Comparison of ENCODE assay signal across 9 cellular contexts in genomic region chr9:137087409-137087925, GRCh38. TPM values are rescaled to one million over a fixed set of nuclear protein-coding genes. Genes with fewer than 3 reads are reported as not detected.
DNase-seq lines count a peak whose midpoint lies in the region; ATAC-seq and TF ChIP-seq lines count a peak whose summit lies in the region.
"Had no signal": no experiment of that assay in that cellular context is flagged by ENCODE, and none has a peak within 500 bp of the region (broad histone marks: within the 10 kb centered on the region; RNA-seq: fewer than 3 reads in every experiment).

No MANE protein-coding gene starts in this region.

- H3K4me1 ChIP-seq in esophagus squamous epithelium = peaks cover 50 to 74% (median 53%) of the 10 kb centered on the region in 3 donors
- H3K4me1 ChIP-seq in psoas muscle = peaks cover 8% of the 10 kb centered on the region

- H3K27me3 Mint-ChIP-seq in activated CD4-positive, alpha-beta T cell treated with anti-CD3 and anti-CD28 coated beads, Interleukin-2, amount 10 ng/mL, durations not matched to agents 24 days and 14 days = peaks cover 3% of the 10 kb centered on the region

- H3K4me3 Mint-ChIP-seq in activated CD4-positive, alpha-beta T cell treated with anti-CD3 and anti-CD28 coated beads, Interleukin-2, amount 10 ng/mL, durations not matched to agents 24 days and 14 days = peak overlapping the region; percentile 90

- intact Hi-C loops in activated CD4-positive, alpha-beta T cell treated with anti-CD3 and anti-CD28 coated beads, Interleukin-2, amount 10 ng/mL, durations not matched to agents 24 days and 14 days (cut with micrococcal nuclease) = loop anchor here (1.0 to 2.0 kb wide), 3 partner anchors 8 to 27 kb away; partner anchors contain the start of genes DPP7 and SAPCD2
- intact Hi-C loops in esophagus squamous epithelium (cut with DNase I) (no loop called here), psoas muscle (cut with DNase I) (no loop called here)

- TF ChIP-seq CTCF in esophagus squamous epithelium (IDR thresholded peaks at IDR 0.05) (no peak), psoas muscle (IDR thresholded peaks at IDR 0.05) (no peak)

- TF ChIP-seq POLR2A in esophagus squamous epithelium (IDR thresholded peaks at IDR 0.05) = no peak

- H3K9ac ChIP-seq in SK-N-MC (ENCODE audit: insufficient read length) = peak overlapping the region; percentile 83

- peaks cover 35% of the 10 kb centered on the region for H3K4me1 Mint-ChIP-seq in activated CD4-positive, alpha-beta T cell treated with anti-CD3 and anti-CD28 coated beads, Interleukin-2, amount 10 ng/mL, durations not matched to agents 24 days and 14 days

- H3K27ac Mint-ChIP-seq in activated CD4-positive, alpha-beta T cell treated with anti-CD3 and anti-CD28 coated beads, Interleukin-2, amount 10 ng/mL, durations not matched to agents 24 days and 14 days = peak overlapping the region; percentile 91

- no peaks in the 10 kb centered on the region for H3K9me3 Mint-ChIP-seq in activated CD4-positive, alpha-beta T cell treated with anti-CD3 and anti-CD28 coated beads, Interleukin-2, amount 10 ng/mL, durations not matched to agents 24 days and 14 days

- H3K4me3 ChIP-seq in SK-N-MC (peak overlapping the region; percentile 91), esophagus squamous epithelium (peak overlapping the region; percentile 69 to 93 (median 84)), psoas muscle (peak overlapping the region; percentile 97)

- H3K27ac ChIP-seq in SK-N-MC (peak overlapping the region; percentile 22; the same call in 1 of the 2 replicates), esophagus squamous epithelium (peak overlapping the region; percentile 90 to 99 (median 98)), psoas muscle (peak overlapping the region; percentile 91)

- H3K27me3 ChIP-seq in esophagus squamous epithelium (no peaks in the 10 kb centered on the region), psoas muscle (ENCODE audit: insufficient read depth in 3 of 3, low read length in 2 of 3) (no peaks in the 10 kb centered on the region)

- ATAC-seq in psoas muscle = no peak
- ATAC-seq in HG02623 (IDR thresholded peaks at IDR 0.05; ENCODE audit: unreplicated experiment) = no peak

- peaks cover 20% of the 10 kb centered on the region for H3K36me3 Mint-ChIP-seq in activated CD4-positive, alpha-beta T cell treated with anti-CD3 and anti-CD28 coated beads, Interleukin-2, amount 10 ng/mL, durations not matched to agents 24 days and 14 days (ENCODE audit: low read depth)

- H3K9me3 ChIP-seq in SK-N-MC (ENCODE audit: low read depth, low read length) = no peaks in the 10 kb centered on the region
- no peaks in the 10 kb centered on the region for H3K9me3 ChIP-seq in esophagus squamous epithelium
- no peaks in the 10 kb centered on the region for H3K9me3 ChIP-seq in psoas muscle

- no peak for DNase-seq in activated CD4-positive, alpha-beta T cell treated with anti-CD3 and anti-CD28 coated beads, Interleukin-2, amount 10 ng/mL, durations not matched to agents 24 days and 14 days
- DNase-seq in activated CD4-positive, alpha-beta T cell treated with anti-CD3 and anti-CD28 coated beads, Interleukin-2, amount 50 U/mL, for 4 hours = no peak
- DNase-seq in SK-N-MC (ENCODE audit: low read depth, low spot score) (no peak), esophagus squamous epithelium (lab: John Stamatoyannopoulos, UW) (no peak), psoas muscle (no peak), pons (ENCODE audit: low spot score) (no peak), inferior parietal cortex (ENCODE audit: extremely low spot score) (no peak)

- H3K36me3 ChIP-seq in SK-N-MC (ENCODE audit: insufficient read depth, low read length) = peaks cover 9% of the 10 kb centered on the region
- peaks cover 4 to 44% (median 5%) of the 10 kb centered on the region in 3 donors for H3K36me3 ChIP-seq in esophagus squamous epithelium
- peaks cover 0 to 40% of the 10 kb centered on the region in 2 donors for H3K36me3 ChIP-seq in psoas muscle (ENCODE audit: insufficient read depth in 1 of 2, low read depth in 1 of 2)

- WGBS in esophagus squamous epithelium, 2 donors = 6 to 23% methylated on average over 7 to 11 of the region's 22 CpGs
- WGBS in psoas muscle, 3 donors = 12 to 14% (median 12%) methylated on average over 20 to 22 of the region's 22 CpGs

RNA-seq across cellular contexts. Expression of gene MAN1B1, which starts 0.7 kb away (rescaled TPM):
- 49.7 and 50.1 TPM in 2 replicates for total RNA-seq in activated CD4-positive, alpha-beta T cell treated with anti-CD3 and anti-CD28 coated beads, Interleukin-2, amount 10 ng/mL, durations not matched to agents 24 days and 14 days
- total RNA-seq in esophagus squamous epithelium = 10 to 100 TPM; 25.6 to 50.9 (median 39.4) TPM
- total RNA-seq in psoas muscle = 10 to 100 TPM; 13.5 to 18.1 (median 14.4) TPM
- 10 to 100 TPM; 13.1 to 24.4 (median 21.8) TPM for polyA plus RNA-seq in psoas muscle

RNA-seq across cellular contexts. Expression of gene UAP1L1, which starts 10.2 kb away (rescaled TPM):
- total RNA-seq in activated CD4-positive, alpha-beta T cell treated with anti-CD3 and anti-CD28 coated beads, Interleukin-2, amount 10 ng/mL, durations not matched to agents 24 days and 14 days = 17.1 and 19.1 TPM in 2 replicates
- total RNA-seq in esophagus squamous epithelium (1 to 10 TPM; 2.2 to 4.7 (median 3.7) TPM), psoas muscle (1 to 10 TPM; 1.8 to 4.5 (median 3.0) TPM)
- polyA plus RNA-seq in psoas muscle = 1 to 10 TPM; 1.5 to 2.4 (median 1.7) TPM

RNA-seq across cellular contexts. Expression of gene SAPCD2, which starts 17.1 kb away (rescaled TPM):
- 22.8 and 23.8 TPM in 2 replicates for total RNA-seq in activated CD4-positive, alpha-beta T cell treated with anti-CD3 and anti-CD28 coated beads, Interleukin-2, amount 10 ng/mL, durations not matched to agents 24 days and 14 days
- total RNA-seq in esophagus squamous epithelium = 10 to 100 TPM in 3 of 4 donors, 1 to 10 TPM in 1; 8.2 to 21.2 (median 14.7) TPM
- under 1 TPM; 0.10 to 0.15 (median 0.12) TPM for total RNA-seq in psoas muscle
- under 1 TPM in 2 of 3 donors, not detected in 1; 0.18 to 0.22 TPM for polyA plus RNA-seq in psoas muscle

RNA-seq across cellular contexts. Expression of gene DPP7, which starts 27.1 kb away (rescaled TPM):
- 365 and 375 TPM in 2 replicates for total RNA-seq in activated CD4-positive, alpha-beta T cell treated with anti-CD3 and anti-CD28 coated beads, Interleukin-2, amount 10 ng/mL, durations not matched to agents 24 days and 14 days
- total RNA-seq in esophagus squamous epithelium = 100 to 1,000 TPM in 1 of 4 donors, 10 to 100 TPM in 3; 41.1 to 109 (median 62.4) TPM
- total RNA-seq in psoas muscle = 10 to 100 TPM; 43.2 to 75.3 (median 67.5) TPM
- polyA plus RNA-seq in psoas muscle = 10 to 100 TPM; 34.8 to 67.7 (median 61.3) TPM

RNA-seq across cellular contexts. Expression of gene ENTPD2, which starts 33.6 kb away (rescaled TPM):
- 0.21 TPM in 1 of 2 replicates, not detected in the other for total RNA-seq in activated CD4-positive, alpha-beta T cell treated with anti-CD3 and anti-CD28 coated beads, Interleukin-2, amount 10 ng/mL, durations not matched to agents 24 days and 14 days
- total RNA-seq in esophagus squamous epithelium = 1 to 10 TPM in 2 of 4 donors, under 1 TPM in 2; 0.47 to 1.3 (median 0.86) TPM
- total RNA-seq in psoas muscle = 1 to 10 TPM in 2 of 4 donors, under 1 TPM in 2; 0.59 to 1.4 (median 0.95) TPM
- under 1 TPM; 0.17 to 0.29 (median 0.28) TPM for polyA plus RNA-seq in psoas muscle
- total RNA-seq: dermis microvascular lymphatic vessel endothelial cell had no signal

Comparison
In these comparisons a context has a peak if more than half of its experiments do, and no peak if none do; other contexts are left out.
1. H3K27ac ChIP-seq: peak in every context shown above with its lines; median percentile 98 in esophagus squamous epithelium; 91 in psoas muscle; 22 in SK-N-MC.
2. RNA of gene SAPCD2, which starts 17.1 kb away (total RNA-seq): 22.8 to 23.8 TPM in activated CD4-positive, alpha-beta T cell treated with anti-CD3 and anti-CD28 coated beads, Interleukin-2, amount 10 ng/mL, durations not matched to agents 24 days and 14 days and 8.2 to 21.2 TPM in esophagus squamous epithelium; 0.10 to 0.15 TPM in psoas muscle; every median in the first group is over 4 times any median in the second.
3. Peak in every context shown above with its lines, with median percentiles within 50 percentile points of each other: H3K4me3 ChIP-seq.